In genomic region chr6:12065321-12066140, GRCh38 we compare ENCODE assay signal across 11 cellular contexts. TPM values are rescaled to one million over a fixed set of nuclear protein-coding genes. Genes with fewer than 3 reads are reported as not detected.
DNase-seq lines count a peak whose midpoint lies in the region; ATAC-seq and TF ChIP-seq lines count a peak whose summit lies in the region.
"Had no signal": no experiment of that assay in that cellular context is flagged by ENCODE, and none has a peak within 500 bp of the region (broad histone marks: within the 10 kb centered on the region; RNA-seq: fewer than 3 reads in every experiment).

No MANE protein-coding gene starts in this region.

- peak overlapping the region in 1 of 10 donors; percentile 11 for H3K27ac ChIP-seq in heart right ventricle
- H3K27ac ChIP-seq in SK-N-SH (ENCODE audit: low read depth in 2 of 2, low read length in 1 of 2): no peak overlapping the region; a peak in 1 of 4 replicates
- H3K27ac ChIP-seq: pancreas had no signal

- H3K36me3 Mint-ChIP-seq in endothelial cell (ENCODE audit: low read depth, unreplicated experiment): no peaks in the 10 kb centered on the region

- no peak for TF ChIP-seq EP300 in SK-N-SH (IDR thresholded peaks at IDR 0.05; ENCODE audit: borderline replicate concordance in 1 of 2, low read depth in 1 of 2, low read length in 1 of 2)

- no peak overlapping the region for H3K4me3 Mint-ChIP-seq in endothelial cell (ENCODE audit: unreplicated experiment)

- CTCF ChIA-PET in SK-N-SH (lab: Yijun Ruan, JAX): interaction anchor here (1.3 to 2.5 kb wide), 3 partner anchors 8 to 14 kb away, joined by 3 to 9 read pairs (median 3); no protein-coding TSS in a partner anchor

- H3K4me1 ChIP-seq in heart right ventricle (peaks cover 4 to 30% (median 13%) of the 10 kb centered on the region in 9 donors), SK-N-SH (ENCODE audit: control insufficient read depth in 1 of 2, insufficient read depth in 2 of 2, low read depth in 1 of 2, low read length in 1 of 2) (peaks cover 3 to 8% of the 10 kb centered on the region in 2 experiments; a peak in 3 of 4 replicates)

- H3K4me1 Mint-ChIP-seq in endothelial cell (ENCODE audit: unreplicated experiment): peaks cover 16% of the 10 kb centered on the region

- DNase-seq in GM06990 (ENCODE audit: extremely low read depth, insufficient read length): peak; percentile 66
- no peak for DNase-seq in heart right ventricle
- no peak for DNase-seq in inferior parietal cortex (ENCODE audit: extremely low spot score)
- no peak for DNase-seq in endothelial cell (ENCODE audit: low spot score)
- DNase-seq in SK-N-SH: no peak
- DNase-seq: amygdala, Calu3, pancreas had no signal

- no peaks in the 10 kb centered on the region for H3K9me2 ChIP-seq in SK-N-SH

- peak overlapping the region; percentile 62 for H3K4me3 ChIP-seq in GM06990 (replicated peaks; ENCODE audit: low read depth, low read length)
- H3K4me3 ChIP-seq in heart right ventricle: no peak overlapping the region
- no peak overlapping the region for H3K4me3 ChIP-seq in SK-N-SH (ENCODE audit: low read depth in 2 of 2, low read length in 1 of 2)
- H3K4me3 ChIP-seq: pancreas had no signal

- H3K36me3 ChIP-seq in GM06990 (ENCODE audit: control insufficient read depth, insufficient read depth, low read length) (no peaks in the 10 kb centered on the region), heart right ventricle (no peaks in the 10 kb centered on the region), SK-N-SH (replicated peaks in 1 of 2; ENCODE audit: control insufficient read depth in 1 of 2, insufficient read depth in 2 of 2, low read length in 1 of 2) (peaks cover 0 to 3% of the 10 kb centered on the region in 2 experiments)
- H3K36me3 ChIP-seq: pancreas had no signal

- ATAC-seq in GM19328 (IDR thresholded peaks at IDR 0.05; ENCODE audit: unreplicated experiment) (peak; percentile 58), HG03432 (IDR thresholded peaks at IDR 0.05; ENCODE audit: unreplicated experiment) (peak; percentile 44), heart right ventricle (peak; percentile 38 to 77 (median 66)), HG03457 (IDR thresholded peaks at IDR 0.05; ENCODE audit: unreplicated experiment) (no peak)

- H2AFZ ChIP-seq in SK-N-SH (ENCODE audit: low read depth): no peak overlapping the region

- H3F3A ChIP-seq in SK-N-SH (replicated peaks; ENCODE audit: insufficient read depth): no peaks in the 10 kb centered on the region

- no peak overlapping the region for H3K9ac ChIP-seq in SK-N-SH

- H3K9me3 ChIP-seq in heart right ventricle: no peaks in the 10 kb centered on the region
- H3K9me3 ChIP-seq in SK-N-SH: no peaks in the 10 kb centered on the region
- H3K9me3 ChIP-seq: pancreas had no signal

- no peaks in the 10 kb centered on the region for H3K27me3 ChIP-seq in GM06990 (replicated peaks; ENCODE audit: control insufficient read depth, insufficient read depth, low read length)
- no peaks in the 10 kb centered on the region for H3K27me3 ChIP-seq in heart right ventricle
- H3K27me3 ChIP-seq in SK-N-SH (ENCODE audit: insufficient read depth): no peaks in the 10 kb centered on the region
- H3K27me3 ChIP-seq: pancreas had no signal

- POLR2A ChIA-PET in SK-N-SH (lab: Yijun Ruan, JAX): no interaction called here

- intact Hi-C loops in heart right ventricle (cut with DNase I): no loop called here

- WGBS in heart right ventricle, 2 donors: 66% methylated on average over 8 of the region's 8 CpGs
- 76% methylated on average over 7 of the region's 8 CpGs for WGBS in SK-N-SH (ENCODE audit: low lambda C conversion rate)

- no peak for TF ChIP-seq RAD21 in SK-N-SH (IDR thresholded peaks at IDR 0.05; ENCODE audit: low read length)

- peaks cover 70% of the 10 kb centered on the region for H3K79me2 ChIP-seq in SK-N-SH (ENCODE audit: insufficient read depth)

- H3K9me3 Mint-ChIP-seq in endothelial cell (ENCODE audit: unreplicated experiment): no peaks in the 10 kb centered on the region

- H3K27me3 Mint-ChIP-seq in endothelial cell (ENCODE audit: unreplicated experiment): peaks cover 1% of the 10 kb centered on the region

- TF ChIP-seq CTCF in GM06990 (IDR thresholded peaks at IDR 0.05; ENCODE audit: insufficient read depth, low read length, poor library complexity, severe bottlenecking): no peak
- TF ChIP-seq CTCF in heart right ventricle (IDR thresholded peaks at IDR 0.05): no peak
- no peak for TF ChIP-seq CTCF in endothelial cell (IDR thresholded peaks at IDR 0.05; ENCODE audit: unreplicated experiment)
- no peak for TF ChIP-seq CTCF in SK-N-SH (IDR thresholded peaks at IDR 0.05)

- no peak overlapping the region for H3K27ac Mint-ChIP-seq in endothelial cell (ENCODE audit: unreplicated experiment)

- H4K20me1 ChIP-seq in SK-N-SH (ENCODE audit: insufficient read depth): no peaks in the 10 kb centered on the region

- H3K4me2 ChIP-seq in SK-N-SH: no peak overlapping the region

TF ChIP-seq in SK-N-SH, 30 proteins besides CTCF, POLR2A, EP300 and RAD21:
- TF ChIP-seq FOXJ3 (CRISPR knock-in tag; IDR thresholded peaks at IDR 0.05): no peak
- no peak for TF ChIP-seq FOSL2 (IDR thresholded peaks at IDR 0.05; ENCODE audit: borderline replicate concordance, low read depth)
- TF ChIP-seq RFX5 (IDR thresholded peaks at IDR 0.05; ENCODE audit: low read length): no peak
- no peak for TF ChIP-seq NFIC (IDR thresholded peaks at IDR 0.05; ENCODE audit: borderline replicate concordance)

RNA-seq across cellular contexts. Expression of gene HIVEP1, which starts 53.4 kb away (rescaled TPM):
- total RNA-seq in heart right ventricle (10 to 100 TPM; 10.3 to 20.9 (median 14.1) TPM), endothelial cell (ENCODE audit: unreplicated experiment) (19.0 TPM)
- polyA plus RNA-seq in heart right ventricle (1 to 10 TPM; 3.4 to 3.5 TPM), SK-N-SH (2012; rRNA removed) (7.7 and 10.4 TPM in 2 replicates)
- polyA plus RNA-seq in SK-N-SH (2012; cell fraction: cytosol; rRNA removed): 5.5 and 6.4 TPM in 2 replicates
- polyA plus RNA-seq in SK-N-SH (2012; cell fraction: nucleus; rRNA removed): 19.3 and 21.1 TPM in 2 replicates
